ENCODE assay signal across 12 cellular contexts in the genomic region with DNA sequence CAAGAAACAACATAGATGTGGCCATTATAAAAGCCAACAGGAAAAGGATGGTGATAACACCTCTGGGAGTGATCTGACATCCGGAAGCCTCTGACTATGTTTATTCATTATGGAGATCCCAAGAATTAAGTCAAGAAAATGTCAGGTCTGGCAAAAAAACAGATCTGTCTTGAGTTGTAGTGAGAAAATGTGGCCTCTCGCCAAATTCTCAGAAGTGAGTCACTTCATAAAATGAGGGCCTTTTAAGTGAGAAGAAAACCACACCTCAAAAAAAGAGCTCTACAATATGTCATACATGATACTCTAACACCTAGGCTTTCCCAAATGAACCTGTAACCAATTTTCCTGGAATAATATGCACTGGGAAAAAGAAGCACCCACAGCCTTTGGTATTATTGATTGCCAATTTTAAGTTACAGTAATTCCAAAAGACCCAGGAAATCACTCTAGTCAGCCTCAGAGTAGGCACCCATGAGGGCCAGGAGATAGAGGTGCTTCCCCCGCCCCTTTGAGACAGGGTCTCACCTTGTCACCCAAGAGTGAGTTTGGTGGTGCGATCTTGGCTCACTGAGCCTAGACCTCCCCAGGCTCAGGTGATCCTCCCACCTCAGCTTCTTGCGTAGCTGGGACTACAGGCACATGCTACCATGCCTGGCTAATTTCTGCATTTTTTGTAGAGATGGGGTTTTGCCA. TPM values are rescaled to one million over a fixed set of nuclear protein-coding genes. Genes with fewer than 3 reads are reported as not detected.
DNase-seq lines count a peak whose midpoint lies in the region; ATAC-seq and TF ChIP-seq lines count a peak whose summit lies in the region.
"Had no signal": no experiment of that assay in that cellular context is flagged by ENCODE, and none has a peak within 500 bp of the region (broad histone marks: within the 10 kb centered on the region; RNA-seq: fewer than 3 reads in every experiment).

No MANE protein-coding gene starts in this region.

- DNase-seq in activated naive CD4-positive, alpha-beta T cell treated with Interleukin-2 at 50 U/mL for 16 hours: peak; percentile 54
- DNase-seq in activated naive CD4-positive, alpha-beta T cell (lab: John Stamatoyannopoulos, UW): no peak
- DNase-seq in activated T-cell treated with anti-CD3 and anti-CD28 coated beads for 4 hours: peak; percentile 32
- peak; percentile 42 for DNase-seq in fibroblast of the aortic adventitia (ENCODE audit: low read depth)
- no peak for DNase-seq in middle frontal gyrus (ENCODE audit: extremely low spot score, low spot score)
- DNase-seq in SK-N-DZ (ENCODE audit: low spot score): no peak
- DNase-seq: heart right ventricle, NCI-H446, pancreas, testis had no signal

- peaks cover 5% of the 10 kb centered on the region for H3K36me3 Mint-ChIP-seq in stimulated activated naive CD8-positive, alpha-beta T cell treated with anti-CD3 and anti-CD28 coated beads, Interleukin-15, Interleukin-2, amounts not matched to agents 100 ng/mL and 50 ng/mL, for 24 hours (ENCODE audit: low read depth)

- peaks cover 8% of the 10 kb centered on the region for H3K27me3 Mint-ChIP-seq in stimulated activated naive CD8-positive, alpha-beta T cell treated with anti-CD3 and anti-CD28 coated beads, Interleukin-15, Interleukin-2, amounts not matched to agents 100 ng/mL and 50 ng/mL, for 24 hours

- H3K4me3 ChIP-seq in fibroblast of the aortic adventitia (ENCODE audit: low read depth, low read length): no peak overlapping the region
- H3K4me3 ChIP-seq: heart right ventricle, pancreas, testis had no signal

- TF ChIP-seq CTCF in fibroblast of the aortic adventitia (IDR thresholded peaks at IDR 0.05; ENCODE audit: insufficient read depth, low read length): no peak

- no peak overlapping the region for H3K4me3 Mint-ChIP-seq in stimulated activated naive CD8-positive, alpha-beta T cell treated with anti-CD3 and anti-CD28 coated beads, Interleukin-15, Interleukin-2, amounts not matched to agents 100 ng/mL and 50 ng/mL, for 24 hours

- peaks cover 4% of the 10 kb centered on the region for H3K9me3 Mint-ChIP-seq in stimulated activated naive CD8-positive, alpha-beta T cell treated with anti-CD3 and anti-CD28 coated beads, Interleukin-15, Interleukin-2, amounts not matched to agents 100 ng/mL and 50 ng/mL, for 24 hours

- peak overlapping the region; percentile 33 for H3K27ac Mint-ChIP-seq in stimulated activated naive CD8-positive, alpha-beta T cell treated with anti-CD3 and anti-CD28 coated beads, Interleukin-15, Interleukin-2, amounts not matched to agents 100 ng/mL and 50 ng/mL, for 24 hours

- H3K4me1 Mint-ChIP-seq in stimulated activated naive CD8-positive, alpha-beta T cell treated with anti-CD3 and anti-CD28 coated beads, Interleukin-15, Interleukin-2, amounts not matched to agents 100 ng/mL and 50 ng/mL, for 24 hours (ENCODE audit: low read depth): peaks cover 73% of the 10 kb centered on the region

- ATAC-seq in HG03108 (IDR thresholded peaks at IDR 0.05; ENCODE audit: unreplicated experiment): no peak
- ATAC-seq: pancreas had no signal

RNA-seq across cellular contexts. Expression of a gene that starts 38.0 kb away (rescaled TPM):
- not detected in 2 replicates for total RNA-seq in fibroblast of the aortic adventitia (ENCODE audit: low replicate concordance)
- not detected in 2 replicates for polyA plus RNA-seq in SK-N-DZ (2014; cell fraction: cytosol; rRNA removed)
- not detected in 2 replicates for polyA plus RNA-seq in SK-N-DZ (2014; cell fraction: nucleus; rRNA removed)
- total RNA-seq: testis had no signal
- polyA plus RNA-seq: heart right ventricle, pancreas had no signal

Comparison
In these comparisons a context has a peak if more than half of its experiments do, and no peak if none do; other contexts are left out.
1. DNase-seq: peak in activated naive CD4-positive, alpha-beta T cell treated with Interleukin-2 at 50 U/mL for 16 hours (single experiment), activated T-cell treated with anti-CD3 and anti-CD28 coated beads for 4 hours (single experiment) and fibroblast of the aortic adventitia (single experiment); none in activated naive CD4-positive, alpha-beta T cell (0 of 4), middle frontal gyrus (single experiment) and SK-N-DZ (single experiment).